Comparison of ENCODE assay signal across 1 cellular context in genomic region chr1:186708578-186709203, GRCh38.
TF ChIP-seq lines count a peak whose summit lies in the region.

No MANE protein-coding gene starts in this region.

TF ChIP-seq in IMR-90, 13 proteins besides CTCF, POLR2A, EP300 and RAD21:
- TF ChIP-seq MAFK (IDR thresholded peaks at IDR 0.05; ENCODE audit: low read depth, low read length): no peak
- no peak for TF ChIP-seq USF2 (IDR thresholded peaks at IDR 0.05; ENCODE audit: low read depth, low read length)
- TF ChIP-seq NFE2L2 (IDR thresholded peaks at IDR 0.05; ENCODE audit: low read depth, low read length): no peak
- no peak for TF ChIP-seq CHD1 (IDR thresholded peaks at IDR 0.05; ENCODE audit: low read depth, low read length)
- TF ChIP-seq MXI1 (IDR thresholded peaks at IDR 0.05; ENCODE audit: borderline replicate concordance, low read depth, low read length): no peak
- peak; percentile 77; the same call in 1 of the 2 replicates for TF ChIP-seq CEBPB (IDR thresholded peaks at IDR 0.05; ENCODE audit: low read depth, low read length)
- TF ChIP-seq BHLHE40 (IDR thresholded peaks at IDR 0.05; ENCODE audit: low read depth, low read length): no peak
- no peak for TF ChIP-seq ELK1 (IDR thresholded peaks at IDR 0.05; ENCODE audit: borderline replicate concordance, low read depth, low read length)
